In genomic region chr1:57258616-57259330, GRCh38 we compare ENCODE assay signal across 2 cellular contexts.
TF ChIP-seq lines count a peak whose summit lies in the region.

No MANE protein-coding gene starts in this region.

TF ChIP-seq in HEK293, 187 proteins besides CTCF, POLR2A, EP300 and RAD21 (continued from another document):
- peak; percentile 51; the same call in 1 of the 2 replicates for TF ChIP-seq REST (tag by site-specific recombination; IDR thresholded peaks at IDR 0.05)
- TF ChIP-seq ZNF639 (tag by site-specific recombination; IDR thresholded peaks at IDR 0.05), result no peak
- TF ChIP-seq ZBTB10 (tag by site-specific recombination; IDR thresholded peaks at IDR 0.05), result no peak
- TF ChIP-seq BCL11B (tag by site-specific recombination; IDR thresholded peaks at IDR 0.05; ENCODE audit: low read depth), result no peak

TF ChIP-seq in GM23338, 12 proteins besides CTCF, POLR2A, EP300 and RAD21 (continued from another document):
- TF ChIP-seq, protein P1, sequence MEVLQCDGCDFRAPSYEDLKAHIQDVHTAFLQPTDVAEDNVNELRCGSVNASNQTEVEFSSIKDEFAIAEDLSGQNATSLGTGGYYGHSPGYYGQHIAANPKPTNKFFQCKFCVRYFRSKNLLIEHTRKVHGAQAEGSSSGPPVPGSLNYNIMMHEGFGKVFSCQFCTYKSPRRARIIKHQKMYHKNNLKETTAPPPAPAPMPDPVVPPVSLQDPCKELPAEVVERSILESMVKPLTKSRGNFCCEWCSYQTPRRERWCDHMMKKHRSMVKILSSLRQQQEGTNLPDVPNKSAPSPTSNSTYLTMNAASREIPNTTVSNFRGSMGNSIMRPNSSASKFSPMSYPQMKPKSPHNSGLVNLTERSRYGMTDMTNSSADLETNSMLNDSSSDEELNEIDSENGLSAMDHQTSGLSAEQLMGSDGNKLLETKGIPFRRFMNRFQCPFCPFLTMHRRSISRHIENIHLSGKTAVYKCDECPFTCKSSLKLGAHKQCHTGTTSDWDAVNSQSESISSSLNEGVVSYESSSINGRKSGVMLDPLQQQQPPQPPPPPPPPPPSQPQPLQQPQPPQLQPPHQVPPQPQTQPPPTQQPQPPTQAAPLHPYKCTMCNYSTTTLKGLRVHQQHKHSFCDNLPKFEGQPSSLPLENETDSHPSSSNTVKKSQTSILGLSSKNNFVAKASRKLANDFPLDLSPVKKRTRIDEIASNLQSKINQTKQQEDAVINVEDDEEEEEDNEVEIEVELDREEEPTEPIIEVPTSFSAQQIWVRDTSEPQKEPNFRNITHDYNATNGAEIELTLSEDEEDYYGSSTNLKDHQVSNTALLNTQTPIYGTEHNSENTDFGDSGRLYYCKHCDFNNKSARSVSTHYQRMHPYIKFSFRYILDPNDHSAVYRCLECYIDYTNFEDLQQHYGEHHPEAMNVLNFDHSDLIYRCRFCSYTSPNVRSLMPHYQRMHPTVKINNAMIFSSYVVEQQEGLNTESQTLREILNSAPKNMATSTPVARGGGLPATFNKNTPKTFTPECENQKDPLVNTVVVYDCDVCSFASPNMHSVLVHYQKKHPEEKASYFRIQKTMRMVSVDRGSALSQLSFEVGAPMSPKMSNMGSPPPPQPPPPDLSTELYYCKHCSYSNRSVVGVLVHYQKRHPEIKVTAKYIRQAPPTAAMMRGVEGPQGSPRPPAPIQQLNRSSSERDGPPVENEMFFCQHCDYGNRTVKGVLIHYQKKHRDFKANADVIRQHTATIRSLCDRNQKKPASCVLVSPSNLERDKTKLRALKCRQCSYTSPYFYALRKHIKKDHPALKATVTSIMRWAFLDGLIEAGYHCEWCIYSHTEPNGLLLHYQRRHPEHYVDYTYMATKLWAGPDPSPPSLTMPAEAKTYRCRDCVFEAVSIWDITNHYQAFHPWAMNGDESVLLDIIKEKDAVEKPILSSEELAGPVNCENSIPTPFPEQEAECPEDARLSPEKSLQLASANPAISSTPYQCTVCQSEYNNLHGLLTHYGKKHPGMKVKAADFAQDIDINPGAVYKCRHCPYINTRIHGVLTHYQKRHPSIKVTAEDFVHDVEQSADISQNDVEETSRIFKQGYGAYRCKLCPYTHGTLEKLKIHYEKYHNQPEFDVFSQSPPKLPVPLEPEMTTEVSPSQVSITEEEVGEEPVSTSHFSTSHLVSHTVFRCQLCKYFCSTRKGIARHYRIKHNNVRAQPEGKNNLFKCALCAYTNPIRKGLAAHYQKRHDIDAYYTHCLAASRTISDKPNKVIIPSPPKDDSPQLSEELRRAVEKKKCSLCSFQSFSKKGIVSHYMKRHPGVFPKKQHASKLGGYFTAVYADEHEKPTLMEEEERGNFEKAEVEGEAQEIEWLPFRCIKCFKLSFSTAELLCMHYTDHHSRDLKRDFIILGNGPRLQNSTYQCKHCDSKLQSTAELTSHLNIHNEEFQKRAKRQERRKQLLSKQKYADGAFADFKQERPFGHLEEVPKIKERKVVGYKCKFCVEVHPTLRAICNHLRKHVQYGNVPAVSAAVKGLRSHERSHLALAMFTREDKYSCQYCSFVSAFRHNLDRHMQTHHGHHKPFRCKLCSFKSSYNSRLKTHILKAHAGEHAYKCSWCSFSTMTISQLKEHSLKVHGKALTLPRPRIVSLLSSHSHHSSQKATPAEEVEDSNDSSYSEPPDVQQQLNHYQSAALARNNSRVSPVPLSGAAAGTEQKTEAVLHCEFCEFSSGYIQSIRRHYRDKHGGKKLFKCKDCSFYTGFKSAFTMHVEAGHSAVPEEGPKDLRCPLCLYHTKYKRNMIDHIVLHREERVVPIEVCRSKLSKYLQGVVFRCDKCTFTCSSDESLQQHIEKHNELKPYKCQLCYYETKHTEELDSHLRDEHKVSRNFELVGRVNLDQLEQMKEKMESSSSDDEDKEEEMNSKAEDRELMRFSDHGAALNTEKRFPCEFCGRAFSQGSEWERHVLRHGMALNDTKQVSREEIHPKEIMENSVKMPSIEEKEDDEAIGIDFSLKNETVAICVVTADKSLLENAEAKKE (CRISPR knock-in tag; IDR thresholded peaks at IDR 0.05), result no peak
- TF ChIP-seq POLR2AphosphoS5 (IDR thresholded peaks at IDR 0.05; ENCODE audit: low read depth), result no peak
- no peak for TF ChIP-seq JUNB (IDR thresholded peaks at IDR 0.05; ENCODE audit: unreplicated experiment)
- TF ChIP-seq, protein P2, sequence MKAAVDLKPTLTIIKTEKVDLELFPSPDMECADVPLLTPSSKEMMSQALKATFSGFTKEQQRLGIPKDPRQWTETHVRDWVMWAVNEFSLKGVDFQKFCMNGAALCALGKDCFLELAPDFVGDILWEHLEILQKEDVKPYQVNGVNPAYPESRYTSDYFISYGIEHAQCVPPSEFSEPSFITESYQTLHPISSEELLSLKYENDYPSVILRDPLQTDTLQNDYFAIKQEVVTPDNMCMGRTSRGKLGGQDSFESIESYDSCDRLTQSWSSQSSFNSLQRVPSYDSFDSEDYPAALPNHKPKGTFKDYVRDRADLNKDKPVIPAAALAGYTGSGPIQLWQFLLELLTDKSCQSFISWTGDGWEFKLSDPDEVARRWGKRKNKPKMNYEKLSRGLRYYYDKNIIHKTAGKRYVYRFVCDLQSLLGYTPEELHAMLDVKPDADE (IDR thresholded peaks at IDR 0.05), result no peak
- TF ChIP-seq REST (IDR thresholded peaks at IDR 0.05; ENCODE audit: unreplicated experiment), result no peak
